1 cellular context compared by ENCODE assay signal in the genomic region with DNA sequence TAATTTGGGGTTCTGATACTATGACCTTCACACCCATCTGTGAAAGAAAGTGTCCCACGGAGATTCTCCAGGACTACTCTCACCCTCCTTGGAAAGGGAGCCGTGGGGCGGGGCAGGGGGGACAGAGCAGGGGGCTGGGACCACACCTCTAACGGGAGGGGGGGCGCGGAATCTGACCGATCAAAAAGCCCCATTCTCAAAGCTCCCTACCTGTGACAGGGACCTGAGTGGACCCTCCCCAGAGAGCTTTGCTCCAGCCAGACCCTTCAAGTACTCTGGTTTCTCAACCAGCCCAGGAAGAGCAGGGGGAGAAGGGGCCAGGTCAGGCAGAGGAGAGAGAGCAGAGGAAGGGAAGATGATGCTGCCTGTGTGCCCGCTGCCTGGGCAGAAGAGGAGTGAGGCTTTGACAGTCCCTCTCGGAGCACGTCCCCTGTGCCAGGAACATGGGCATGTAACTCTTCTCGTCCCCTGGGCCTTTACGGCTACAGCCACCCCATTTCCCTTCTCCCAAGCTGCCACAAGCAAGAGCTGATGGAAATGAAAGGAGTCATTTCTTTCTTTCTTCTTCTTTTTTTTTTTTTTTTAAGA.
TF ChIP-seq lines count a peak whose summit lies in the region.

No MANE protein-coding gene starts in this region.

TF ChIP-seq in SK-N-SH treated with all-trans-retinoic acid at 6 μM for 48 hours, 23 proteins besides CTCF, POLR2A, EP300 and RAD21:
- TF ChIP-seq ZFP3 (CRISPR knock-in tag; IDR thresholded peaks at IDR 0.05) (no peak), RARB (CRISPR knock-in tag; IDR thresholded peaks at IDR 0.05) (no peak), ZNF565 (CRISPR knock-in tag; conservative IDR thresholded peaks at IDR 0.05; ENCODE audit: low read depth) (no peak), SNAI2 (CRISPR knock-in tag; IDR thresholded peaks at IDR 0.05) (no peak), TCF4 (CRISPR knock-in tag; IDR thresholded peaks at IDR 0.05; ENCODE audit: borderline replicate concordance) (no peak), ZNF70 (CRISPR knock-in tag; IDR thresholded peaks at IDR 0.05) (no peak), ZC3H10 (CRISPR knock-in tag; IDR thresholded peaks at IDR 0.05) (no peak), ZFP30 (CRISPR knock-in tag; IDR thresholded peaks at IDR 0.05) (no peak), ZNF8 (CRISPR knock-in tag; IDR thresholded peaks at IDR 0.05) (no peak), PPARA (CRISPR knock-in tag; IDR thresholded peaks at IDR 0.05; ENCODE audit: borderline replicate concordance) (no peak), ESRRG (CRISPR knock-in tag; IDR thresholded peaks at IDR 0.05) (no peak), TOX (CRISPR knock-in tag; IDR thresholded peaks at IDR 0.05; ENCODE audit: borderline replicate concordance) (no peak)
- TF ChIP-seq, protein P1, sequence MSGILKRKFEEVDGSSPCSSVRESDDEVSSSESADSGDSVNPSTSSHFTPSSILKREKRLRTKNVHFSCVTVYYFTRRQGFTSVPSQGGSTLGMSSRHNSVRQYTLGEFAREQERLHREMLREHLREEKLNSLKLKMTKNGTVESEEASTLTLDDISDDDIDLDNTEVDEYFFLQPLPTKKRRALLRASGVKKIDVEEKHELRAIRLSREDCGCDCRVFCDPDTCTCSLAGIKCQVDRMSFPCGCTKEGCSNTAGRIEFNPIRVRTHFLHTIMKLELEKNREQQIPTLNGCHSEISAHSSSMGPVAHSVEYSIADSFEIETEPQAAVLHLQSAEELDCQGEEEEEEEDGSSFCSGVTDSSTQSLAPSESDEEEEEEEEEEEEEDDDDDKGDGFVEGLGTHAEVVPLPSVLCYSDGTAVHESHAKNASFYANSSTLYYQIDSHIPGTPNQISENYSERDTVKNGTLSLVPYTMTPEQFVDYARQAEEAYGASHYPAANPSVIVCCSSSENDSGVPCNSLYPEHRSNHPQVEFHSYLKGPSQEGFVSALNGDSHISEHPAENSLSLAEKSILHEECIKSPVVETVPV (CRISPR knock-in tag; IDR thresholded peaks at IDR 0.05), result no peak
- TF ChIP-seq, protein P2, sequence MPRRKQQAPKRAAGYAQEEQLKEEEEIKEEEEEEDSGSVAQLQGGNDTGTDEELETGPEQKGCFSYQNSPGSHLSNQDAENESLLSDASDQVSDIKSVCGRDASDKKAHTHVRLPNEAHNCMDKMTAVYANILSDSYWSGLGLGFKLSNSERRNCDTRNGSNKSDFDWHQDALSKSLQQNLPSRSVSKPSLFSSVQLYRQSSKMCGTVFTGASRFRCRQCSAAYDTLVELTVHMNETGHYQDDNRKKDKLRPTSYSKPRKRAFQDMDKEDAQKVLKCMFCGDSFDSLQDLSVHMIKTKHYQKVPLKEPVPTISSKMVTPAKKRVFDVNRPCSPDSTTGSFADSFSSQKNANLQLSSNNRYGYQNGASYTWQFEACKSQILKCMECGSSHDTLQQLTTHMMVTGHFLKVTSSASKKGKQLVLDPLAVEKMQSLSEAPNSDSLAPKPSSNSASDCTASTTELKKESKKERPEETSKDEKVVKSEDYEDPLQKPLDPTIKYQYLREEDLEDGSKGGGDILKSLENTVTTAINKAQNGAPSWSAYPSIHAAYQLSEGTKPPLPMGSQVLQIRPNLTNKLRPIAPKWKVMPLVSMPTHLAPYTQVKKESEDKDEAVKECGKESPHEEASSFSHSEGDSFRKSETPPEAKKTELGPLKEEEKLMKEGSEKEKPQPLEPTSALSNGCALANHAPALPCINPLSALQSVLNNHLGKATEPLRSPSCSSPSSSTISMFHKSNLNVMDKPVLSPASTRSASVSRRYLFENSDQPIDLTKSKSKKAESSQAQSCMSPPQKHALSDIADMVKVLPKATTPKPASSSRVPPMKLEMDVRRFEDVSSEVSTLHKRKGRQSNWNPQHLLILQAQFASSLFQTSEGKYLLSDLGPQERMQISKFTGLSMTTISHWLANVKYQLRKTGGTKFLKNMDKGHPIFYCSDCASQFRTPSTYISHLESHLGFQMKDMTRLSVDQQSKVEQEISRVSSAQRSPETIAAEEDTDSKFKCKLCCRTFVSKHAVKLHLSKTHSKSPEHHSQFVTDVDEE (CRISPR knock-in tag; IDR thresholded peaks at IDR 0.05), result no peak
- TF ChIP-seq, protein P3, sequence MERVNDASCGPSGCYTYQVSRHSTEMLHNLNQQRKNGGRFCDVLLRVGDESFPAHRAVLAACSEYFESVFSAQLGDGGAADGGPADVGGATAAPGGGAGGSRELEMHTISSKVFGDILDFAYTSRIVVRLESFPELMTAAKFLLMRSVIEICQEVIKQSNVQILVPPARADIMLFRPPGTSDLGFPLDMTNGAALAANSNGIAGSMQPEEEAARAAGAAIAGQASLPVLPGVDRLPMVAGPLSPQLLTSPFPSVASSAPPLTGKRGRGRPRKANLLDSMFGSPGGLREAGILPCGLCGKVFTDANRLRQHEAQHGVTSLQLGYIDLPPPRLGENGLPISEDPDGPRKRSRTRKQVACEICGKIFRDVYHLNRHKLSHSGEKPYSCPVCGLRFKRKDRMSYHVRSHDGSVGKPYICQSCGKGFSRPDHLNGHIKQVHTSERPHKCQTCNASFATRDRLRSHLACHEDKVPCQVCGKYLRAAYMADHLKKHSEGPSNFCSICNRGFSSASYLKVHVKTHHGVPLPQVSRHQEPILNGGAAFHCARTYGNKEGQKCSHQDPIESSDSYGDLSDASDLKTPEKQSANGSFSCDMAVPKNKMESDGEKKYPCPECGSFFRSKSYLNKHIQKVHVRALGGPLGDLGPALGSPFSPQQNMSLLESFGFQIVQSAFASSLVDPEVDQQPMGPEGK (CRISPR knock-in tag; IDR thresholded peaks at IDR 0.05; ENCODE audit: borderline replicate concordance), result no peak
TF ChIP-seq in SK-N-SH treated with all-trans-retinoic acid at 6 μM for 48 hours: peak in this region for 0.
